9 cellular contexts compared by ENCODE assay signal in the genomic region with DNA sequence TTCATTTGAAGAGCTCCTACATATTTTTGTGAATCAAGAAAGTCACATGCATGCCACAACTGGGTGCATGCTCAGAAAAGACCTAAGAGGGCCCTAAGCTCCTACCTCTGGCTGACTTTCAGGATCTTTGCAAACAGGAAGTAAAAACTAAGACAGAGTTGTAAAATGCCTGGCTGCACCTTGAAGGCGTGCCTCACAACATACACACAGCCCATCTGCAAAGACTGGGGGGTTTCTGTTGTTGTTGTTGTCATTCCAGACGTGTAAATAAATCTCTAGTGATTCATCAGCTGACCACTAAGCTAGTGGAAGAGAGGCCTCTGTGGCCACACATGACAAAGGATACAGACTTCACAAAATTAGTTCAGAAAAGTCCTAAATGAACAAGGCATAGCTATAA. TPM values are rescaled to one million over a fixed set of nuclear protein-coding genes. Genes with fewer than 3 reads are reported as not detected.
DNase-seq lines count a peak whose midpoint lies in the region; FAIRE-seq and TF ChIP-seq lines count a peak whose summit lies in the region.
"Had no signal": no experiment of that assay in that cellular context is flagged by ENCODE, and none has a peak within 500 bp of the region (broad histone marks: within the 10 kb centered on the region; RNA-seq: fewer than 3 reads in every experiment).

No MANE protein-coding gene starts in this region.

- H3K27me3 ChIP-seq in mucosa of rectum (ENCODE audit: control insufficient read depth in 2 of 2, insufficient read depth in 2 of 2, low read length in 2 of 2): no peaks in the 10 kb centered on the region

- peak; percentile 75 for FAIRE-seq in GM18507 (lab: Jason Lieb, UNC)
- FAIRE-seq: endometrium had no signal

- H3K36me3 Mint-ChIP-seq in HFFc6 (ENCODE audit: low read depth): peaks cover 15% of the 10 kb centered on the region

- H3K27ac Mint-ChIP-seq in HFFc6: peak overlapping the region; percentile 54

- peak overlapping the region; percentile 22 for H3K4me3 Mint-ChIP-seq in HFFc6

- TF ChIP-seq CTCF in HFFc6 (IDR thresholded peaks at IDR 0.05): no peak

- peaks cover 12 to 16% of the 10 kb centered on the region in 2 donors for H3K4me1 ChIP-seq in mucosa of rectum (ENCODE audit: control insufficient read depth in 2 of 2, insufficient read depth in 2 of 2, low read length in 2 of 2)

- no peaks in the 10 kb centered on the region for H3K36me3 ChIP-seq in mucosa of rectum (ENCODE audit: control insufficient read depth in 2 of 2, insufficient read depth in 2 of 2, low read length in 2 of 2)

- no peaks in the 10 kb centered on the region for H3K27me3 Mint-ChIP-seq in HFFc6 (ENCODE audit: insufficient read depth)

- H3K4me1 Mint-ChIP-seq in HFFc6 (ENCODE audit: low read depth): peaks cover 84% of the 10 kb centered on the region

- no peak overlapping the region for H3K4me3 ChIP-seq in mucosa of rectum (ENCODE audit: low read length in 2 of 2)

- no peaks in the 10 kb centered on the region for H3K9me3 ChIP-seq in mucosa of rectum (ENCODE audit: control insufficient read depth in 2 of 2, low read length in 2 of 2)

- no peak overlapping the region for H3K9ac ChIP-seq in mucosa of rectum (ENCODE audit: low read depth in 1 of 2, low read length in 2 of 2)

- DNase-seq in GM18507 (ENCODE audit: extremely low spot score, insufficient read length, low read depth): no peak
- peak; percentile 35 for DNase-seq in HFFc6
- peak; percentile 38 for DNase-seq in NOMO-1 treated with DMSO at 0.1 percent for 48 hours (lab: John Stamatoyannopoulos, UW; ENCODE audit: unreplicated experiment)
- DNase-seq in NCI-H1092 treated with DMSO at 0.1 percent for 48 hours (lab: John Stamatoyannopoulos, UW): no peak
- DNase-seq in DMS114 treated with DMSO at 0.1 percent for 48 hours (lab: John Stamatoyannopoulos, UW; ENCODE audit: unreplicated experiment): no peak
- DNase-seq in 8988T: no peak
- no peak for DNase-seq in NCI-H2196 treated with DMSO at 0.1 percent for 48 hours (lab: John Stamatoyannopoulos, UW; ENCODE audit: unreplicated experiment)

- no peaks in the 10 kb centered on the region for H3K9me3 Mint-ChIP-seq in HFFc6

- H3K27ac ChIP-seq in mucosa of rectum (ENCODE audit: low read depth in 2 of 2, low read length in 2 of 2): peak overlapping the region; percentile 61 to 63

RNA-seq across cellular contexts. Expression of gene SMURF1, which starts 31.8 kb away (rescaled TPM):
- total RNA-seq in HFFc6 (2021; fragmentation: NEBNext Ultra II Directional; extraction: Animal tissue kit (Norgen Biotek cat#: 25700)): 10 to 100 TPM; 17.8 to 23.4 (median 21.3) TPM

Comparison
In these comparisons a context has a peak if more than half of its experiments do, and no peak if none do; other contexts are left out.
1. DNase-seq: peak in HFFc6 (single experiment) and NOMO-1 treated with DMSO at 0.1 percent for 48 hours (single experiment); none in GM18507 (single experiment), NCI-H1092 treated with DMSO at 0.1 percent for 48 hours (single experiment), DMS114 treated with DMSO at 0.1 percent for 48 hours (single experiment), 8988T (single experiment) and NCI-H2196 treated with DMSO at 0.1 percent for 48 hours (single experiment).